ENCODE assay signal across 11 cellular contexts in genomic region chr15:82040395-82040794, GRCh38. TPM values are rescaled to one million over a fixed set of nuclear protein-coding genes. Genes with fewer than 3 reads are reported as not detected.
DNase-seq lines count a peak whose midpoint lies in the region; ATAC-seq and TF ChIP-seq lines count a peak whose summit lies in the region.
"Had no signal": no experiment of that assay in that cellular context is flagged by ENCODE, and none has a peak within 500 bp of the region (broad histone marks: within the 10 kb centered on the region; RNA-seq: fewer than 3 reads in every experiment).

No MANE protein-coding gene starts in this region.

- H4K20me1 ChIP-seq in IMR-90 (ENCODE audit: insufficient read depth, low read length): peaks cover 37% of the 10 kb centered on the region

- no peak overlapping the region for H4K91ac ChIP-seq in IMR-90 (ENCODE audit: insufficient read depth, low read depth, low read length)

- no peak for TF ChIP-seq EP300 in sigmoid colon (IDR thresholded peaks at IDR 0.05)

- no peak overlapping the region for H3K4ac ChIP-seq in IMR-90 (ENCODE audit: low read depth, low read length)

- in situ Hi-C loops in IMR-90 (cut with MboI; ENCODE audit: low sequenced_read_pairs): loop anchor here (10.0 kb wide), 2 partner anchors 146 to 566 kb away; no protein-coding TSS in a partner anchor

- dilution Hi-C loops in IMR-90 (cut with HindIII; ENCODE audit: low sequenced_read_pairs, unreplicated experiment): no loop called here

- no peak for ATAC-seq in IMR-90 (ENCODE audit: low read depth)
- no peak for ATAC-seq in GM21529 (IDR thresholded peaks at IDR 0.05; ENCODE audit: unreplicated experiment)
- no peak for ATAC-seq in GM18861 (IDR thresholded peaks at IDR 0.05; ENCODE audit: unreplicated experiment)

- WGBS in IMR-90 (ENCODE audit: extremely low coverage in 2 of 2, insufficient read length in 1 of 2), 2 experiments: no CpG with 5 or more reads among the region's 2 CpGs
- 24 to 56% methylated on average over 2 of the region's 2 CpGs for WGBS in sigmoid colon, 2 donors

- H2AFZ ChIP-seq in IMR-90 (replicated peaks; ENCODE audit: low read length, poor library complexity): no peak overlapping the region

- CTCF ChIA-PET in IMR-90 (lab: Yijun Ruan, JAX): no interaction called here

- H3K9me3 Mint-ChIP-seq in chondrocyte (ENCODE audit: low read depth): no peaks in the 10 kb centered on the region

- H3K27ac ChIP-seq in IMR-90 (ENCODE audit: insufficient read depth, low read length): no peak overlapping the region
- peak overlapping the region in 3 of 4 donors; percentile 22 to 56 (median 38) for H3K27ac ChIP-seq in sigmoid colon
- H3K27ac ChIP-seq: 22Rv1 had no signal

- POLR2A ChIA-PET in IMR-90 (lab: Charles Lee; ENCODE audit: unreplicated experiment): no interaction called here

- intact Hi-C loops in IMR-90 (cut with micrococcal nuclease) (loop anchor here (10.0 kb wide), 1 partner anchor 216 kb away; no protein-coding TSS in a partner anchor), sigmoid colon (cut with DNase I) (loop anchor here (10.0 kb wide), 2 partner anchors 496 to 1046 kb away; no protein-coding TSS in a partner anchor)

- H2AK9ac ChIP-seq in IMR-90 (replicated peaks; ENCODE audit: low read depth, low read length, poor library complexity): no peak overlapping the region

- no peak overlapping the region for H3K56ac ChIP-seq in IMR-90 (ENCODE audit: extremely low read depth, insufficient read depth, low read length)

- BruUV-seq in IMR-90 (replicated peaks; lab: Mats Ljungman, UMichigan): no TSS peak

- no peak overlapping the region for H3K9ac ChIP-seq in IMR-90 (ENCODE audit: low read depth, low read length)

- H3K36me3 ChIP-seq in IMR-90 (ENCODE audit: control insufficient read depth, insufficient read depth, low read length): peaks cover 14% of the 10 kb centered on the region; the same call in 1 of the 2 replicates
- no peaks in the 10 kb centered on the region for H3K36me3 ChIP-seq in sigmoid colon

- peaks cover 26% of the 10 kb centered on the region for H3K4me1 Mint-ChIP-seq in chondrocyte (ENCODE audit: low read depth)

- H3K27ac Mint-ChIP-seq in chondrocyte (ENCODE audit: unreplicated experiment): peak overlapping the region; percentile 54

- no peak overlapping the region for H3K4me3 Mint-ChIP-seq in chondrocyte (ENCODE audit: unreplicated experiment)

- DNase-seq in DMS53 (lab: John Stamatoyannopoulos, UW) (peak; percentile 33), DMS53 treated with DMSO at 0.1 percent for 48 hours (lab: John Stamatoyannopoulos, UW; ENCODE audit: unreplicated experiment) (no peak), IMR-90 (peak; percentile 14), chondrocyte (ENCODE audit: low spot score) (no peak), sigmoid colon (no peak), NCI-H774 (lab: John Stamatoyannopoulos, UW) (no peak)
- DNase-seq: GOT3, T-helper 1 cell had no signal

- no peak overlapping the region for H3K4me3 ChIP-seq in IMR-90 (ENCODE audit: insufficient read depth, low read depth, low read length)
- H3K4me3 ChIP-seq in sigmoid colon: no peak overlapping the region

- no peak for TF ChIP-seq CTCF in IMR-90 (conservative IDR thresholded peaks at IDR 0.05; ENCODE audit: low read depth, low read length)
- no peak for TF ChIP-seq CTCF in chondrocyte (IDR thresholded peaks at IDR 0.05)
- no peak for TF ChIP-seq CTCF in sigmoid colon (IDR thresholded peaks at IDR 0.05)

- H3K79me1 ChIP-seq in IMR-90 (ENCODE audit: low read depth in 1 of 2, low read length in 2 of 2): peaks cover 6 to 30% of the 10 kb centered on the region in 2 experiments; a peak in 3 of 4 replicates

- no peak overlapping the region for H4K8ac ChIP-seq in IMR-90 (ENCODE audit: low read depth in 2 of 2, low read length in 2 of 2)

- H2BK20ac ChIP-seq in IMR-90 (ENCODE audit: low read depth, low read length): no peak overlapping the region

- H3K23ac ChIP-seq in IMR-90 (ENCODE audit: low read depth, low read length): no peak overlapping the region

- H3K9me1 ChIP-seq in IMR-90 (ENCODE audit: insufficient read depth, low read length): peaks cover 5% of the 10 kb centered on the region; the same call in 1 of the 2 replicates

- H3K4me2 ChIP-seq in IMR-90 (ENCODE audit: low read depth, low read length): no peak overlapping the region

- no peak overlapping the region for H2AK5ac ChIP-seq in IMR-90 (ENCODE audit: low read depth, low read length)

- peaks cover 7% of the 10 kb centered on the region for H3K4me1 ChIP-seq in IMR-90 (ENCODE audit: control insufficient read depth, insufficient read depth, low read length)
- H3K4me1 ChIP-seq in sigmoid colon: peaks cover 0 to 38% (median 26%) of the 10 kb centered on the region in 4 donors

- TF ChIP-seq RAD21 in IMR-90 (IDR thresholded peaks at IDR 0.05; ENCODE audit: low read length): no peak

- no peaks in the 10 kb centered on the region for H3K27me3 Mint-ChIP-seq in chondrocyte (ENCODE audit: low read depth)

- no peak overlapping the region for H2BK5ac ChIP-seq in IMR-90 (ENCODE audit: low read depth, low read length, poor library complexity, severe bottlenecking)

- no peak overlapping the region for H2BK15ac ChIP-seq in IMR-90 (ENCODE audit: low read depth, low read length)

- H3K36me3 Mint-ChIP-seq in chondrocyte (ENCODE audit: low read depth): peaks cover 15% of the 10 kb centered on the region

- H3K18ac ChIP-seq in IMR-90 (ENCODE audit: low read depth, low read length): no peak overlapping the region

- no peaks in the 10 kb centered on the region for H3K27me3 ChIP-seq in IMR-90 (ENCODE audit: control insufficient read depth, insufficient read depth, low read length)
- H3K27me3 ChIP-seq in sigmoid colon: no peaks in the 10 kb centered on the region

- H3K9me3 ChIP-seq in IMR-90 (ENCODE audit: control insufficient read depth, insufficient read depth, low read length): no peaks in the 10 kb centered on the region
- H3K9me3 ChIP-seq in sigmoid colon: no peaks in the 10 kb centered on the region

- H3K14ac ChIP-seq in IMR-90 (replicated peaks; ENCODE audit: low read depth, low read length): no peak overlapping the region

- TF ChIP-seq POLR2A in IMR-90 (IDR thresholded peaks at IDR 0.05; ENCODE audit: low read depth, low read length) (no peak), sigmoid colon (IDR thresholded peaks at IDR 0.05) (no peak)

- H2BK120ac ChIP-seq in IMR-90 (ENCODE audit: low read depth, low read length): no peak overlapping the region

- H4K5ac ChIP-seq in IMR-90 (ENCODE audit: low read depth, low read length): no peak overlapping the region

TF ChIP-seq in IMR-90, 13 proteins besides CTCF, POLR2A, EP300 and RAD21:
- TF ChIP-seq CHD1 (IDR thresholded peaks at IDR 0.05; ENCODE audit: low read depth, low read length) (no peak), CEBPB (IDR thresholded peaks at IDR 0.05; ENCODE audit: low read depth, low read length) (no peak), RCOR1 (IDR thresholded peaks at IDR 0.05; ENCODE audit: insufficient replicate concordance, low read length) (no peak), MAZ (IDR thresholded peaks at IDR 0.05; ENCODE audit: borderline replicate concordance, low read depth, low read length) (no peak), SMC3 (IDR thresholded peaks at IDR 0.05; ENCODE audit: low read depth, low read length) (no peak), NFE2L2 (IDR thresholded peaks at IDR 0.05; ENCODE audit: low read depth, low read length) (no peak), MAFK (IDR thresholded peaks at IDR 0.05; ENCODE audit: low read depth, low read length) (no peak), USF2 (IDR thresholded peaks at IDR 0.05; ENCODE audit: low read depth, low read length) (no peak), FOS (IDR thresholded peaks at IDR 0.05; ENCODE audit: low read depth, low read length) (no peak), ELK1 (IDR thresholded peaks at IDR 0.05; ENCODE audit: borderline replicate concordance, low read depth, low read length) (no peak), MXI1 (IDR thresholded peaks at IDR 0.05; ENCODE audit: borderline replicate concordance, low read depth, low read length) (no peak), RFX5 (IDR thresholded peaks at IDR 0.05; ENCODE audit: low read depth, low read length) (no peak), BHLHE40 (IDR thresholded peaks at IDR 0.05; ENCODE audit: low read depth, low read length) (no peak)

RNA-seq across cellular contexts. Expression of gene MEX3B, which starts 5.4 kb away (rescaled TPM):
- 3.6 and 6.7 TPM in 2 replicates for total RNA-seq in IMR-90 (2012; rRNA removed)
- polyA plus RNA-seq in IMR-90 (2012; rRNA removed): 12.9 and 16.2 TPM in 2 replicates
- polyA plus RNA-seq in IMR-90 (2012; cell fraction: cytosol; rRNA removed): 7.5 and 19.5 TPM in 2 replicates
- 25.1 and 51.6 TPM in 2 replicates for polyA plus RNA-seq in IMR-90 (2012; cell fraction: nucleus; rRNA removed; ENCODE audit: low replicate concordance)
- total RNA-seq in chondrocyte: 25.5 to 55.8 TPM (median 52.7 TPM) in 3 replicates
- total RNA-seq in sigmoid colon: 1 to 10 TPM; 3.5 to 5.8 (median 4.3) TPM
- polyA plus RNA-seq in sigmoid colon: 1 to 10 TPM in 2 of 3 donors, under 1 TPM in 1; 0.23 to 1.2 (median 1.0) TPM

Comparison
In these comparisons a context has a peak if more than half of its experiments do, and no peak if none do; other contexts are left out.
1. DNase-seq: peak in DMS53 (single experiment) and IMR-90 (single experiment); none in DMS53 treated with DMSO at 0.1 percent for 48 hours (single experiment), chondrocyte (single experiment), sigmoid colon (single experiment) and NCI-H774 (single experiment).